ENCODE assay signal across 1 cellular context in genomic region chr17:63848834-63849689, GRCh38.
A peak's percentile ranks its signal among the peaks of the same experiment; 100 is the strongest.
TF ChIP-seq lines count a peak whose summit lies in the region.

No MANE protein-coding gene starts in this region.

TF ChIP-seq in HEK293, 187 proteins besides CTCF, POLR2A, EP300 and RAD21 (continued from another document):
- TF ChIP-seq ZNF26 (tag by site-specific recombination; IDR thresholded peaks at IDR 0.05) (no peak), ZNF501 (tag by site-specific recombination; IDR thresholded peaks at IDR 0.05) (0 out of 2 replicates have a peak, but pooled peaks have one; percentile 50), PRDM10 (tag by site-specific recombination; IDR thresholded peaks at IDR 0.05) (peak; percentile 68), ZNF394 (tag by site-specific recombination; IDR thresholded peaks at IDR 0.05; ENCODE audit: borderline replicate concordance) (0 out of 2 replicates have a peak, but pooled peaks have one; percentile 29), MZF1 (tag by site-specific recombination; IDR thresholded peaks at IDR 0.05; ENCODE audit: borderline replicate concordance) (no peak), PBX3 (CRISPR knock-in tag; IDR thresholded peaks at IDR 0.05) (0 out of 2 replicates have a peak, but pooled peaks have one; percentile 56), ZFHX2 (tag by site-specific recombination; conservative IDR thresholded peaks at IDR 0.05) (peak; percentile 26; the same call in 1 of the 2 replicates), ZNF692 (tag by site-specific recombination; IDR thresholded peaks at IDR 0.05) (peak; percentile 68), ZNF837 (tag by site-specific recombination; IDR thresholded peaks at IDR 0.05) (no peak), ZNF513 (tag by site-specific recombination; IDR thresholded peaks at IDR 0.05) (peak; percentile 79), ZNF610 (tag by site-specific recombination; IDR thresholded peaks at IDR 0.05; ENCODE audit: borderline replicate concordance) (peak; percentile 93; the same call in 1 of the 2 replicates), ZNF266 (tag by site-specific recombination; IDR thresholded peaks at IDR 0.05; ENCODE audit: low read depth) (no peak), ZNF324 (tag by site-specific recombination; IDR thresholded peaks at IDR 0.05) (peak; percentile 64; the same call in 1 of the 2 replicates), ZNF37A (tag by site-specific recombination; IDR thresholded peaks at IDR 0.05) (no peak), EGR2 (tag by site-specific recombination; IDR thresholded peaks at IDR 0.05; ENCODE audit: low read depth) (no peak), ZNF449 (tag by site-specific recombination; IDR thresholded peaks at IDR 0.05) (no peak)
